In the genomic region with DNA sequence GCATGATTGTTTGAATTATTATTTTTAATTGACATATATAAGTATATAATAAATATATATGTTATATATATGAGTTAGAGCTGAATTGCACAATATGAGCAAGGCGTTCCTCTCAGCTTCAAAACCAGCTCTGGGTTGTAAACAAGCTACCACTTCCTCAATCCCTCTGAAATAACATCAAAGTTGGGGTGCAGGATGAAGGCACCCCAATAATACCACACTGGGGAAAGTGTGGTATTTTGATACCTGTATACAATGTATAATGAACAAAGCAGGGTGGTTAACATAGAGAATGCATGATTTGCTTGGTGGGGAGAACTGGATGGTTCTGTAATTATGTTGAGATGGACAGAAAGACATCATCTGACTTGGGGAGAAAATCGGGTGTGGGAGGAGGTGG, we compare ENCODE assay signal across 1 cellular context.
TF ChIP-seq lines count a peak whose summit lies in the region.

No MANE protein-coding gene starts in this region.

TF ChIP-seq in GM23338, 12 proteins besides CTCF, POLR2A, EP300 and RAD21 (continued from another document):
- no peak for TF ChIP-seq ZNF462 (CRISPR knock-in tag; IDR thresholded peaks at IDR 0.05)
- TF ChIP-seq ETS1 (IDR thresholded peaks at IDR 0.05) = no peak
- no peak for TF ChIP-seq CREB1 (CRISPR knock-in tag; IDR thresholded peaks at IDR 0.05; ENCODE audit: low read depth)
- TF ChIP-seq REST (IDR thresholded peaks at IDR 0.05; ENCODE audit: unreplicated experiment) = no peak
- no peak for TF ChIP-seq STAT1 (IDR thresholded peaks at IDR 0.05; ENCODE audit: unreplicated experiment)
- no peak for TF ChIP-seq ZNF114 (CRISPR knock-in tag; IDR thresholded peaks at IDR 0.05)
- no peak for TF ChIP-seq NANOG (IDR thresholded peaks at IDR 0.05; ENCODE audit: borderline replicate concordance)
